1 cellular context compared by ENCODE assay signal in the genomic region with DNA sequence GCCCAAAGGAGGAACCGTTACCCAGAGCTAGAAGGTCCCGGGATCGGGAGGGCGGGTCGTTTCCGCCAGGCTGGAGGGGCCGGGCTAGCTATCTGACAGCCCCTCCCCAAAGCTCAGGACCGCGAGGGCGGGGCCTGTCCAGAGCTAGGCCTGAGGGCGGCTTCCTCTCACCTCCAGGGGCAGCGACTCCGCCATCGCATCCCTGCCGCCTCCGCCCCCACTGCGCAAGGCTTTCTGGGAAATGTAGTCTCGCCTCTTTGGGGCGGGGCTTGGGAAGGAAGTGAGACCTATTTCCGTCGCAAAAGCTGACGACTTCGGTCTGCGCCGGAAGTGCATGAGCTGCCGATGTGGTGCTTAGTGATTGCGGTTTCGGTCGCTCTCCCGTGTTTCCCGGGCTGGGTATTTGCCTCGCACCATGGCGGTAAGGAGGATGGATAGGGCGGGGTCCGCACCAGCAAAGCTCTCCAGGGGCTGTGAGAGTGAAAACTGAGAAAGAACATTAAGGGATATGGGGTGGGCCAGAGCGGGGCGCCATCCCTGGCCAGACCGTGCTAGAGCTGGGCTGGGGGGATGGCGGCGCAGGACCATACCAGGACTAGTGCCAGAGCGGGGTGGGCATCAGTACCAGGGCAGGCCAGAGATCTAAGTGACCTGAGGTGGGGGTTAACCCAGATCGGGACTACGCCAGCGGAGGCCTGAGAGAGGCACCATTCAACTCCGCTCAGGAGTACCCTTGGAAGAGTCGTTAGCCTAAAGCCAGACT.
TF ChIP-seq lines count a peak whose summit lies in the region.

A gene (plus strand): TSS at position 327 of the 763 bp plus-strand sequence. CDS start 89 bp downstream, at position 416.

TF ChIP-seq in SK-N-SH, 30 proteins besides CTCF, POLR2A, EP300 and RAD21 (continued from another document):
- TF ChIP-seq, protein P1, sequence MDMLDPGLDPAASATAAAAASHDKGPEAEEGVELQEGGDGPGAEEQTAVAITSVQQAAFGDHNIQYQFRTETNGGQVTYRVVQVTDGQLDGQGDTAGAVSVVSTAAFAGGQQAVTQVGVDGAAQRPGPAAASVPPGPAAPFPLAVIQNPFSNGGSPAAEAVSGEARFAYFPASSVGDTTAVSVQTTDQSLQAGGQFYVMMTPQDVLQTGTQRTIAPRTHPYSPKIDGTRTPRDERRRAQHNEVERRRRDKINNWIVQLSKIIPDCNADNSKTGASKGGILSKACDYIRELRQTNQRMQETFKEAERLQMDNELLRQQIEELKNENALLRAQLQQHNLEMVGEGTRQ (IDR thresholded peaks at IDR 0.05; ENCODE audit: borderline replicate concordance, low read depth, low read length), result no peak
- TF ChIP-seq GABPA (IDR thresholded peaks at IDR 0.05; ENCODE audit: low read depth), result peak; percentile 100
- TF ChIP-seq MXI1 (IDR thresholded peaks at IDR 0.05; ENCODE audit: low read depth, low read length), result peak; percentile 88; the same call in 1 of the 2 replicates
- no peak for TF ChIP-seq NFIC (IDR thresholded peaks at IDR 0.05; ENCODE audit: borderline replicate concordance)
- TF ChIP-seq, protein P2, sequence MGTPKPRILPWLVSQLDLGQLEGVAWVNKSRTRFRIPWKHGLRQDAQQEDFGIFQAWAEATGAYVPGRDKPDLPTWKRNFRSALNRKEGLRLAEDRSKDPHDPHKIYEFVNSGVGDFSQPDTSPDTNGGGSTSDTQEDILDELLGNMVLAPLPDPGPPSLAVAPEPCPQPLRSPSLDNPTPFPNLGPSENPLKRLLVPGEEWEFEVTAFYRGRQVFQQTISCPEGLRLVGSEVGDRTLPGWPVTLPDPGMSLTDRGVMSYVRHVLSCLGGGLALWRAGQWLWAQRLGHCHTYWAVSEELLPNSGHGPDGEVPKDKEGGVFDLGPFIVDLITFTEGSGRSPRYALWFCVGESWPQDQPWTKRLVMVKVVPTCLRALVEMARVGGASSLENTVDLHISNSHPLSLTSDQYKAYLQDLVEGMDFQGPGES (IDR thresholded peaks at IDR 0.05; ENCODE audit: low read depth, low read length), result no peak
- TF ChIP-seq, protein P3, sequence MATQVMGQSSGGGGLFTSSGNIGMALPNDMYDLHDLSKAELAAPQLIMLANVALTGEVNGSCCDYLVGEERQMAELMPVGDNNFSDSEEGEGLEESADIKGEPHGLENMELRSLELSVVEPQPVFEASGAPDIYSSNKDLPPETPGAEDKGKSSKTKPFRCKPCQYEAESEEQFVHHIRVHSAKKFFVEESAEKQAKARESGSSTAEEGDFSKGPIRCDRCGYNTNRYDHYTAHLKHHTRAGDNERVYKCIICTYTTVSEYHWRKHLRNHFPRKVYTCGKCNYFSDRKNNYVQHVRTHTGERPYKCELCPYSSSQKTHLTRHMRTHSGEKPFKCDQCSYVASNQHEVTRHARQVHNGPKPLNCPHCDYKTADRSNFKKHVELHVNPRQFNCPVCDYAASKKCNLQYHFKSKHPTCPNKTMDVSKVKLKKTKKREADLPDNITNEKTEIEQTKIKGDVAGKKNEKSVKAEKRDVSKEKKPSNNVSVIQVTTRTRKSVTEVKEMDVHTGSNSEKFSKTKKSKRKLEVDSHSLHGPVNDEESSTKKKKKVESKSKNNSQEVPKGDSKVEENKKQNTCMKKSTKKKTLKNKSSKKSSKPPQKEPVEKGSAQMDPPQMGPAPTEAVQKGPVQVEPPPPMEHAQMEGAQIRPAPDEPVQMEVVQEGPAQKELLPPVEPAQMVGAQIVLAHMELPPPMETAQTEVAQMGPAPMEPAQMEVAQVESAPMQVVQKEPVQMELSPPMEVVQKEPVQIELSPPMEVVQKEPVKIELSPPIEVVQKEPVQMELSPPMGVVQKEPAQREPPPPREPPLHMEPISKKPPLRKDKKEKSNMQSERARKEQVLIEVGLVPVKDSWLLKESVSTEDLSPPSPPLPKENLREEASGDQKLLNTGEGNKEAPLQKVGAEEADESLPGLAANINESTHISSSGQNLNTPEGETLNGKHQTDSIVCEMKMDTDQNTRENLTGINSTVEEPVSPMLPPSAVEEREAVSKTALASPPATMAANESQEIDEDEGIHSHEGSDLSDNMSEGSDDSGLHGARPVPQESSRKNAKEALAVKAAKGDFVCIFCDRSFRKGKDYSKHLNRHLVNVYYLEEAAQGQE (IDR thresholded peaks at IDR 0.05; ENCODE audit: low read depth, low read length), result 0 out of 2 replicates have a peak, but pooled peaks have one; percentile 47
- peak; percentile 76 for TF ChIP-seq YY1 (IDR thresholded peaks at IDR 0.05; ENCODE audit: low read depth)
- TF ChIP-seq NRF1 (IDR thresholded peaks at IDR 0.05; ENCODE audit: low read depth, low read length), result peak; percentile 57
- TF ChIP-seq FOSL2 (IDR thresholded peaks at IDR 0.05; ENCODE audit: borderline replicate concordance, low read depth), result no peak
- TF ChIP-seq TAF1 (IDR thresholded peaks at IDR 0.05; ENCODE audit: borderline replicate concordance, low read depth, low read length), result peak; percentile 85
- TF ChIP-seq GATA2 (CRISPR knock-in tag; IDR thresholded peaks at IDR 0.05), result no peak
- TF ChIP-seq RXRA (IDR thresholded peaks at IDR 0.05; ENCODE audit: borderline replicate concordance, low read depth), result no peak
TF ChIP-seq in SK-N-SH: peak in this region for 12.
